Comparison of ENCODE assay signal across 13 cellular contexts in genomic region chr3:15520185-15520584, GRCh38. TPM values are rescaled to one million over a fixed set of nuclear protein-coding genes. Genes with fewer than 3 reads are reported as not detected.
A peak's percentile ranks its signal among the peaks of the same experiment; 100 is the strongest.
DNase-seq lines count a peak whose midpoint lies in the region; ATAC-seq and TF ChIP-seq lines count a peak whose summit lies in the region.
"Had no signal": no experiment of that assay in that cellular context is flagged by ENCODE, and none has a peak within 500 bp of the region (broad histone marks: within the 10 kb centered on the region; RNA-seq: fewer than 3 reads in every experiment).

No MANE protein-coding gene starts in this region.

- H4K5ac ChIP-seq in H9 (ENCODE audit: insufficient read length, low read depth, low read length), result no peak overlapping the region

- H3K4me1 ChIP-seq in right cardiac atrium (ENCODE audit: control insufficient read depth, insufficient read depth, low read length) (peaks cover 2% of the 10 kb centered on the region), thoracic aorta (ENCODE audit: control insufficient read depth in 1 of 2, low read depth in 2 of 2) (peaks cover 9 to 32% of the 10 kb centered on the region in 2 donors), H9 (ENCODE audit: insufficient read depth, low read length) (peaks cover 8% of the 10 kb centered on the region; the same call in 1 of the 2 replicates)
- H3K4me1 ChIP-seq: adrenal gland had no signal

- H3K9me3 ChIP-seq in right cardiac atrium (ENCODE audit: control insufficient read depth, low read length) (no peaks in the 10 kb centered on the region), thoracic aorta (no peaks in the 10 kb centered on the region), H9 (ENCODE audit: control insufficient read depth, low read depth, low read length) (no peaks in the 10 kb centered on the region)
- H3K9me3 ChIP-seq: adrenal gland had no signal

- H3K27me3 ChIP-seq in right cardiac atrium (ENCODE audit: control insufficient read depth, insufficient read depth), result no peaks in the 10 kb centered on the region
- no peaks in the 10 kb centered on the region for H3K27me3 ChIP-seq in thoracic aorta (replicated peaks; ENCODE audit: insufficient read depth)
- peaks cover 2% of the 10 kb centered on the region; the same call in 1 of the 2 replicates for H3K27me3 ChIP-seq in H9 (ENCODE audit: insufficient read depth, low read length)
- H3K27me3 ChIP-seq: adrenal gland had no signal

- no peak overlapping the region for H4K91ac ChIP-seq in H9 (ENCODE audit: insufficient read length, low read depth, low read length)

- H3K27ac ChIP-seq in right cardiac atrium (ENCODE audit: low read length), result peak overlapping the region; percentile 97
- peak overlapping the region in 1 of 2 donors; percentile 19 for H3K27ac ChIP-seq in thoracic aorta
- no peak overlapping the region for H3K27ac ChIP-seq in H9 (ENCODE audit: insufficient read length, low read depth, low read length)
- H3K27ac ChIP-seq: adrenal gland had no signal

- no peak overlapping the region; a peak in 1 of 7 replicates for H3K27ac Mint-ChIP-seq in H9

- intact Hi-C loops in right cardiac atrium (cut with DNase I), result no loop called here

- H2BK5ac ChIP-seq in H9 (ENCODE audit: insufficient read length, low read length), result no peak overlapping the region

- no peaks in the 10 kb centered on the region for H3K23me2 ChIP-seq in H9 (ENCODE audit: insufficient read length, low read depth, low read length, poor library complexity, severe bottlenecking)

- H3K36me3 Mint-ChIP-seq in H9 (ENCODE audit: insufficient read depth in 1 of 3, low read depth in 3 of 3), result no peaks in the 10 kb centered on the region

- H3K18ac ChIP-seq in H9 (ENCODE audit: insufficient read length, low read depth, low read length), result no peak overlapping the region

- H3K4me2 ChIP-seq in H9 (ENCODE audit: insufficient read depth, insufficient read length, low read length), result no peak overlapping the region

- H3K4me3 ChIP-seq in right cardiac atrium (ENCODE audit: low read length) (no peak overlapping the region), thoracic aorta (peak overlapping the region; percentile 68)
- H3K4me3 ChIP-seq: adrenal gland had no signal

- no peaks in the 10 kb centered on the region for H3K9me3 Mint-ChIP-seq in H9

- H3T11ph ChIP-seq in H9 (ENCODE audit: low read length), result no peak overlapping the region

- no peak overlapping the region for H3K56ac ChIP-seq in H9 (ENCODE audit: insufficient read length, low read depth, low read length)

- no peak overlapping the region for H3K9ac ChIP-seq in H9 (ENCODE audit: extremely low read depth, insufficient read length, low read length)

- H3K14ac ChIP-seq in H9 (ENCODE audit: insufficient read depth, low read length), result no peak overlapping the region

- no peak for TF ChIP-seq CTCF in thoracic aorta (IDR thresholded peaks at IDR 0.05)
- no peak for TF ChIP-seq CTCF in H9 (conservative IDR thresholded peaks at IDR 0.05)

- H3K79me1 ChIP-seq in H9 (ENCODE audit: insufficient read depth, low read depth, low read length, poor library complexity, severe bottlenecking), result no peaks in the 10 kb centered on the region

- no peak overlapping the region for H4K8ac ChIP-seq in H9 (replicated peaks; ENCODE audit: insufficient read length, low read depth, low read length)

- no peak overlapping the region for H3K4me3 Mint-ChIP-seq in H9

- WGBS in right cardiac atrium, result 39% methylated on average over 3 of the region's 3 CpGs
- WGBS in H9 (ENCODE audit: extremely low coverage, insufficient read length, low lambda C conversion rate), result no CpG with 5 or more reads among the region's 3 CpGs

- H4K20me1 ChIP-seq in H9 (ENCODE audit: control insufficient read depth, insufficient read depth, insufficient read length), result no peaks in the 10 kb centered on the region

- H3K4me1 Mint-ChIP-seq in H9, result peaks cover 24 to 31% of the 10 kb centered on the region in 2 experiments

- DNase-seq in stimulated activated CD4-positive, alpha-beta T cell treated with anti-CD3 and anti-CD28 coated beads, Interleukin-2, amount 100 ng/mL, for 4 hours (ENCODE audit: low read depth), result peak; percentile 15
- no peak for DNase-seq in stimulated activated CD4-positive, alpha-beta T cell treated with anti-CD3 and anti-CD28 coated beads, Interleukin-2, amount 100 ng/mL, for 24 hours
- peak; percentile 6 for DNase-seq in activated T-cell treated with anti-CD3 and anti-CD28 coated beads for 48 hours (ENCODE audit: low read depth)
- DNase-seq in right cardiac atrium, result peak in 1 of 3 donors; percentile 25
- no peak for DNase-seq in thoracic aorta (ENCODE audit: low spot score)
- DNase-seq in D341Med (ENCODE audit: low spot score), result no peak
- DNase-seq in H9, result no peak
- DNase-seq in NCI-H748 (lab: John Stamatoyannopoulos, UW; ENCODE audit: unreplicated experiment), result no peak
- DNase-seq: adrenal gland, head of caudate nucleus, mesenchymal stem cell, NCI-H2029 treated with DMSO at 0.1 percent for 48 hours, T1000 had no signal

- no peak overlapping the region for H2BK15ac ChIP-seq in H9 (ENCODE audit: low read depth, low read length)

- H2BK20ac ChIP-seq in H9 (ENCODE audit: low read depth, low read length, poor library complexity, severe bottlenecking), result no peak overlapping the region

- no peaks in the 10 kb centered on the region for H3K36me3 ChIP-seq in thoracic aorta
- H3K36me3 ChIP-seq: adrenal gland had no signal

- ATAC-seq in right cardiac atrium (peak; percentile 85 to 89), thoracic aorta (ENCODE audit: insufficient number of reproducible peaks, low FRiP score, low read depth) (peak; percentile 18)

- no peak overlapping the region for H3K23ac ChIP-seq in H9 (ENCODE audit: insufficient read length, low read depth, low read length)

- H2BK12ac ChIP-seq in H9 (ENCODE audit: insufficient read length, low read depth, low read length), result no peak overlapping the region

- H2AK5ac ChIP-seq in H9 (ENCODE audit: insufficient read length, low read length), result no peak overlapping the region

- H3K79me2 ChIP-seq in H9 (ENCODE audit: insufficient read depth, low read length), result no peaks in the 10 kb centered on the region

- H2BK120ac ChIP-seq in H9 (ENCODE audit: low read depth, low read length, poor library complexity, severe bottlenecking), result no peak overlapping the region

- H2AFZ ChIP-seq in H9 (ENCODE audit: low read length), result no peak overlapping the region

- H3K4ac ChIP-seq in H9 (ENCODE audit: low read depth, low read length), result no peak overlapping the region

- H3K27me3 Mint-ChIP-seq in H9 (ENCODE audit: low read depth), result peaks cover 40% of the 10 kb centered on the region

RNA-seq across cellular contexts. Expression of gene COLQ, which starts 1.3 kb away (rescaled TPM):
- total RNA-seq in right cardiac atrium (10 to 100 TPM in 1 of 4 donors, 1 to 10 TPM in 3; 1.7 to 18.9 (median 3.4) TPM), thoracic aorta (1 to 10 TPM; 3.2 to 9.3 TPM), H9 (2021) (0.61 and 1.1 TPM in 2 replicates)
- 4.3 TPM for polyA plus RNA-seq in right cardiac atrium

Comparison
In these comparisons a context has a peak if more than half of its experiments do, and no peak if none do; other contexts are left out.
1. DNase-seq: peak in stimulated activated CD4-positive, alpha-beta T cell treated with anti-CD3 and anti-CD28 coated beads, Interleukin-2, amount 100 ng/mL, for 4 hours (single experiment) and activated T-cell treated with anti-CD3 and anti-CD28 coated beads for 48 hours (single experiment); none in stimulated activated CD4-positive, alpha-beta T cell treated with anti-CD3 and anti-CD28 coated beads, Interleukin-2, amount 100 ng/mL, for 24 hours (0 of 2), thoracic aorta (single experiment), D341Med (single experiment), H9 (single experiment) and NCI-H748 (single experiment).